ENCODE assay signal across 17 cellular contexts in the genomic region with DNA sequence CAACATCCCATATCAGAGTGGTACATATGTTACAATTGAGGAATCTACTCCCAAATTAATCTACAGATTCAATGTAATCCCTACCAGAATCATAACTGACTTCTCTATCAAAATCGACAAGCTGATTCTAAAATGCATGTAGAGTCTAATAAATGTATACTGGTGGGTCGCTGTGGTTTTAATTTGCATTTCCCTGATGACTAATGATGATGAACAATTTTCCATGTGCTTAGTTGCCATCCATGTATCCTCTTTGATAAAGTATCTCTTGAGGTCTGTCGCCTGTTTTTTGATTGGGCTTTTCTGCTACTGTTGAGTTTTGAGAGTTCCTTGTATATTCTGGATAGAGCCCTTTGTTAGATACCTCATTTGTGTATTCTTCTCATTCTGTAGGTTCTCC. TPM values are rescaled to one million over a fixed set of nuclear protein-coding genes. Genes with fewer than 3 reads are reported as not detected.
DNase-seq lines count a peak whose midpoint lies in the region; ATAC-seq, FAIRE-seq and TF ChIP-seq lines count a peak whose summit lies in the region.
"Had no signal": no experiment of that assay in that cellular context is flagged by ENCODE, and none has a peak within 500 bp of the region (broad histone marks: within the 10 kb centered on the region; RNA-seq: fewer than 3 reads in every experiment).

No MANE protein-coding gene starts in this region.

- H3K9me3 Mint-ChIP-seq in activated T-cell treated with anti-CD3 and anti-CD28 coated beads, Interleukin-2, amount 50 U/mL, for 24 hours: no peaks in the 10 kb centered on the region
- peaks cover 2% of the 10 kb centered on the region for H3K9me3 Mint-ChIP-seq in activated naive CD8-positive, alpha-beta T cell treated with anti-CD3 and anti-CD28 coated beads, Interleukin-2, amount 10 ng/mL, durations not matched to agents 7 days and 5 days
- H3K9me3 Mint-ChIP-seq: dendritic cell treated with granulocyte-macrophage colony-stimulating factor and Interleukin-4, amounts not matched to agents 40 ng/mL and 50 ng/mL, for 4 days had no signal

- H3K4me3 Mint-ChIP-seq in activated T-cell treated with anti-CD3 and anti-CD28 coated beads, Interleukin-2, amount 50 U/mL, for 24 hours: peak overlapping the region; percentile 58
- peak overlapping the region; percentile 54 for H3K4me3 Mint-ChIP-seq in activated naive CD8-positive, alpha-beta T cell treated with anti-CD3 and anti-CD28 coated beads, Interleukin-2, amount 10 ng/mL, durations not matched to agents 7 days and 5 days
- H3K4me3 Mint-ChIP-seq: dendritic cell treated with granulocyte-macrophage colony-stimulating factor and Interleukin-4, amounts not matched to agents 40 ng/mL and 50 ng/mL, for 4 days had no signal

- no peaks in the 10 kb centered on the region for H3K27me3 Mint-ChIP-seq in activated T-cell treated with anti-CD3 and anti-CD28 coated beads, Interleukin-2, amount 50 U/mL, for 24 hours
- H3K27me3 Mint-ChIP-seq in activated naive CD8-positive, alpha-beta T cell treated with anti-CD3 and anti-CD28 coated beads, Interleukin-2, amount 10 ng/mL, durations not matched to agents 7 days and 5 days: no peaks in the 10 kb centered on the region
- H3K27me3 Mint-ChIP-seq: dendritic cell treated with granulocyte-macrophage colony-stimulating factor and Interleukin-4, amounts not matched to agents 40 ng/mL and 50 ng/mL, for 4 days had no signal

- ATAC-seq in activated naive CD8-positive, alpha-beta T cell treated with anti-CD3 and anti-CD28 coated beads, Interleukin-2, amount 10 ng/mL, durations not matched to agents 7 days and 5 days (ENCODE audit: low read depth): no peak
- peak; percentile 64 for ATAC-seq in stimulated activated naive CD8-positive, alpha-beta T cell treated with anti-CD3 and anti-CD28 coated beads, Interleukin-15, Interleukin-2, amounts not matched to agents 100 U/mL and 50 U/mL, for 24 hours

- H3K27ac Mint-ChIP-seq in activated T-cell treated with anti-CD3 and anti-CD28 coated beads, Interleukin-2, amount 50 U/mL, for 24 hours: peak overlapping the region; percentile 90
- peak overlapping the region; percentile 36 for H3K27ac Mint-ChIP-seq in activated naive CD8-positive, alpha-beta T cell treated with anti-CD3 and anti-CD28 coated beads, Interleukin-2, amount 10 ng/mL, durations not matched to agents 7 days and 5 days
- H3K27ac Mint-ChIP-seq: dendritic cell treated with granulocyte-macrophage colony-stimulating factor and Interleukin-4, amounts not matched to agents 40 ng/mL and 50 ng/mL, for 4 days had no signal

- POLR2A ChIA-PET in activated naive CD8-positive, alpha-beta T cell treated with anti-CD3 and anti-CD28 coated beads, Interleukin-2, amount 10 ng/mL, durations not matched to agents 7 days and 5 days (lab: Charles Lee): interaction anchor here (1.1 to 1.3 kb wide), 2 partner anchors 44 to 64 kb away, joined by 4 to 5 read pairs; partner anchors contain the start of gene KLF12

- TF ChIP-seq POLR2A in H54 (IDR thresholded peaks at IDR 0.05; ENCODE audit: low read depth, low read length): no peak

- DNase-seq in activated T-cell treated with anti-CD3 and anti-CD28 coated beads, Interleukin-2, amount 50 U/mL, for 24 hours: no peak
- no peak for DNase-seq in activated T-cell treated with anti-CD3 and anti-CD28 coated beads, Interleukin-2, amount 50 U/mL, for 1 hour
- DNase-seq in M059J (ENCODE audit: low read depth) (peak; percentile 57), NCI-H748 (lab: John Stamatoyannopoulos, UW; ENCODE audit: unreplicated experiment) (no peak), DMS79 (lab: John Stamatoyannopoulos, UW) (no peak), H54 (ENCODE audit: insufficient read length, low spot score) (no peak)
- DNase-seq in activated naive CD8-positive, alpha-beta T cell treated with anti-CD3 and anti-CD28 coated beads, Interleukin-2, amount 10 ng/mL, durations not matched to agents 7 days and 5 days: no peak
- no peak for DNase-seq in stimulated activated naive CD8-positive, alpha-beta T cell treated with anti-CD3 and anti-CD28 coated beads, Interleukin-15, Interleukin-2, amounts not matched to agents 100 U/mL and 50 U/mL, for 24 hours
- DNase-seq: activated naive CD4-positive, alpha-beta T cell treated with Interleukin-2 at 50 U/mL for 16 hours; brain microvascular endothelial cell; C1 segment of cervical spinal cord; foreskin melanocyte; midbrain; NCI-H187 treated with DMSO at 0.1 percent for 48 hours; thyroid gland; WERI-Rb-1 had no signal

- H3K36me3 Mint-ChIP-seq in activated T-cell treated with anti-CD3 and anti-CD28 coated beads, Interleukin-2, amount 50 U/mL, for 24 hours (ENCODE audit: low read depth): peaks cover 10% of the 10 kb centered on the region
- H3K36me3 Mint-ChIP-seq in activated naive CD8-positive, alpha-beta T cell treated with anti-CD3 and anti-CD28 coated beads, Interleukin-2, amount 10 ng/mL, durations not matched to agents 7 days and 5 days: peaks cover 20% of the 10 kb centered on the region

- peaks cover 67% of the 10 kb centered on the region for H3K4me1 Mint-ChIP-seq in activated T-cell treated with anti-CD3 and anti-CD28 coated beads, Interleukin-2, amount 50 U/mL, for 24 hours (ENCODE audit: low read depth)
- peaks cover 42% of the 10 kb centered on the region for H3K4me1 Mint-ChIP-seq in activated naive CD8-positive, alpha-beta T cell treated with anti-CD3 and anti-CD28 coated beads, Interleukin-2, amount 10 ng/mL, durations not matched to agents 7 days and 5 days

- FAIRE-seq in H54 (lab: Jason Lieb, UNC): no peak

RNA-seq across cellular contexts. Expression of gene KLF12, which starts 43.8 kb away (rescaled TPM):
- total RNA-seq in M059J (2014; rRNA removed; shearing (Covaris generic)): 5.9 and 8.7 TPM in 2 replicates
- 10 to 100 TPM; 43.9 to 50.5 TPM for total RNA-seq in activated naive CD8-positive, alpha-beta T cell treated with anti-CD3 and anti-CD28 coated beads, Interleukin-2, amount 10 ng/mL, durations not matched to agents 7 days and 5 days
